ENCODE assay signal across 8 cellular contexts in genomic region chr11:124069429-124070401, GRCh38. TPM values are rescaled to one million over a fixed set of nuclear protein-coding genes. Genes with fewer than 3 reads are reported as not detected.
DNase-seq lines count a peak whose midpoint lies in the region; ATAC-seq and TF ChIP-seq lines count a peak whose summit lies in the region.

No MANE protein-coding gene starts in this region.

- H3K9me2 ChIP-seq in OCI-LY7 (ENCODE audit: insufficient read depth, low read length): no peaks in the 10 kb centered on the region

- CTCF ChIA-PET in OCI-LY7 (lab: Charles Lee; ENCODE audit: unreplicated experiment): interaction anchor here (0.8 kb wide), 1 partner anchor 125 kb away, joined by 4 read pairs; no protein-coding TSS in a partner anchor

- no peak overlapping the region for H3K27ac Mint-ChIP-seq in activated naive CD8-positive, alpha-beta T cell treated with anti-CD3 and anti-CD28 coated beads, Interleukin-2, amount 50 U/mL, for 24 hours

- TF ChIP-seq CTCF in OCI-LY7 (conservative IDR thresholded peaks at IDR 0.05; ENCODE audit: low read length): peak; percentile 81

- H3K9me3 Mint-ChIP-seq in activated naive CD8-positive, alpha-beta T cell treated with anti-CD3 and anti-CD28 coated beads, Interleukin-2, amount 50 U/mL, for 24 hours: no peaks in the 10 kb centered on the region

- H3K4me2 ChIP-seq in OCI-LY7 (ENCODE audit: low read length): peak overlapping the region; percentile 54

- H3K9me3 ChIP-seq in OCI-LY7 (ENCODE audit: low read length) (no peaks in the 10 kb centered on the region), iPS DF 6.9 (ENCODE audit: control insufficient read depth, insufficient read depth, low read length) (no peaks in the 10 kb centered on the region)

- intact Hi-C loops in OCI-LY7 (cut with micrococcal nuclease; ENCODE audit: unreplicated experiment): loop anchor here (2.0 to 5.0 kb wide), 3 partner anchors 329 to 518 kb away; partner anchors contain the start of gene ZNF202

- H3K27me3 Mint-ChIP-seq in activated naive CD8-positive, alpha-beta T cell treated with anti-CD3 and anti-CD28 coated beads, Interleukin-2, amount 50 U/mL, for 24 hours: peaks cover 49% of the 10 kb centered on the region

- no peaks in the 10 kb centered on the region for H4K20me1 ChIP-seq in OCI-LY7 (ENCODE audit: insufficient read depth, low read length)

- H3K36me3 ChIP-seq in OCI-LY7 (ENCODE audit: insufficient read depth, low read length): no peaks in the 10 kb centered on the region
- H3K36me3 ChIP-seq in iPS DF 6.9 (ENCODE audit: control insufficient read depth, insufficient read depth, low read length): no peaks in the 10 kb centered on the region

- peak; percentile 30 for DNase-seq in DMS114 treated with DMSO at 0.1 percent for 48 hours (lab: John Stamatoyannopoulos, UW; ENCODE audit: unreplicated experiment)
- DNase-seq in OCI-LY7 (ENCODE audit: low spot score): peak; percentile 72
- DNase-seq in activated naive CD8-positive, alpha-beta T cell treated with anti-CD3 and anti-CD28 coated beads, Interleukin-2, amount 50 U/mL, for 24 hours: peak; percentile 55
- peak; percentile 37 for DNase-seq in iPS DF 6.9 (ENCODE audit: low read depth, low spot score)
- peak; percentile 11 to 26 for DNase-seq in stimulated activated CD4-positive, alpha-beta T cell treated with anti-CD3 and anti-CD28 coated beads, Interleukin-15, amount 100 ng/mL, for 48 hours (ENCODE audit: low read depth in 2 of 2)
- DNase-seq in cerebellum (ENCODE audit: low spot score): no peak

- POLR2A ChIA-PET in OCI-LY7 (lab: Charles Lee): interaction anchor here (0.6 to 1.5 kb wide), 5 partner anchors 13 to 212 kb away, joined by 3 to 5 read pairs (median 3); partner anchors contain the start of gene OR10G7

- H3K4me1 ChIP-seq in OCI-LY7 (ENCODE audit: insufficient read depth, low read length, poor library complexity, severe bottlenecking) (peaks cover 21% of the 10 kb centered on the region), iPS DF 6.9 (ENCODE audit: control insufficient read depth, insufficient read depth, low read length) (no peaks in the 10 kb centered on the region)

- no CpG with 5 or more reads among the region's 28 CpGs for WGBS in iPS DF 6.9 (ENCODE audit: insufficient coverage, insufficient read length)

- no peaks in the 10 kb centered on the region for H3K27me3 ChIP-seq in iPS DF 6.9 (ENCODE audit: control insufficient read depth, insufficient read depth, low read length)

- peak overlapping the region; percentile 45 for H3K4me3 Mint-ChIP-seq in activated naive CD8-positive, alpha-beta T cell treated with anti-CD3 and anti-CD28 coated beads, Interleukin-2, amount 50 U/mL, for 24 hours

- peaks cover 28% of the 10 kb centered on the region for H3K4me1 Mint-ChIP-seq in activated naive CD8-positive, alpha-beta T cell treated with anti-CD3 and anti-CD28 coated beads, Interleukin-2, amount 50 U/mL, for 24 hours

- H3K27ac ChIP-seq in OCI-LY7 (ENCODE audit: low read depth, low read length, poor library complexity, severe bottlenecking): no peak overlapping the region
- no peak overlapping the region for H3K27ac ChIP-seq in iPS DF 6.9 (ENCODE audit: low read length)

- peak; percentile 68 for ATAC-seq in GM19452 (IDR thresholded peaks at IDR 0.05; ENCODE audit: unreplicated experiment)
- peak; percentile 57 for ATAC-seq in HG03442 (IDR thresholded peaks at IDR 0.05; ENCODE audit: unreplicated experiment)
- peak; percentile 87 for ATAC-seq in activated naive CD8-positive, alpha-beta T cell treated with anti-CD3 and anti-CD28 coated beads, Interleukin-2, amount 50 U/mL, for 24 hours

- H3K79me2 ChIP-seq in OCI-LY7 (ENCODE audit: insufficient read depth, low read depth, low read length): no peaks in the 10 kb centered on the region

- H3K36me3 Mint-ChIP-seq in activated naive CD8-positive, alpha-beta T cell treated with anti-CD3 and anti-CD28 coated beads, Interleukin-2, amount 50 U/mL, for 24 hours (ENCODE audit: low read depth): no peaks in the 10 kb centered on the region

- BruUV-seq in OCI-LY7 (replicated peaks; lab: Mats Ljungman, UMichigan): no TSS peak

- H3K4me3 ChIP-seq in OCI-LY7 (ENCODE audit: low read depth, low read length, poor library complexity, severe bottlenecking) (no peak overlapping the region), iPS DF 6.9 (ENCODE audit: low read length) (no peak overlapping the region)

- H2AFZ ChIP-seq in OCI-LY7 (ENCODE audit: low read length): peak overlapping the region; percentile 73; the same call in 1 of the 2 replicates

RNA-seq across cellular contexts. Expression of gene OR10G7, which starts 28.6 kb away (rescaled TPM):
- total RNA-seq in OCI-LY7 (2014; rRNA removed; shearing (Covaris generic)): not detected in 2 replicates
- total RNA-seq in OCI-LY7 (2022) (not detected in 2 replicates), cerebellum (not detected)

RNA-seq across cellular contexts. Expression of gene OR10G8, which starts 43.1 kb away (rescaled TPM):
- not detected in 2 replicates for total RNA-seq in OCI-LY7 (2014; rRNA removed; shearing (Covaris generic))
- total RNA-seq in OCI-LY7 (2022) (not detected in 2 replicates), cerebellum (not detected)

RNA-seq across cellular contexts. Expression of gene VWA5A, which starts 45.5 kb away (rescaled TPM):
- 0.38 and 0.44 TPM in 2 replicates for total RNA-seq in OCI-LY7 (2014; rRNA removed; shearing (Covaris generic))
- total RNA-seq in OCI-LY7 (2022) (1.8 and 2.1 TPM in 2 replicates), cerebellum (13.9 TPM)

RNA-seq across cellular contexts. Expression of gene OR10G9, which starts 46.9 kb away (rescaled TPM):
- not detected in 2 replicates for total RNA-seq in OCI-LY7 (2014; rRNA removed; shearing (Covaris generic))
- total RNA-seq in OCI-LY7 (2022) (not detected in 2 replicates), cerebellum (not detected)

RNA-seq across cellular contexts. Expression of gene OR10G4, which starts 56.9 kb away (rescaled TPM):
- total RNA-seq in OCI-LY7 (2014; rRNA removed; shearing (Covaris generic)): not detected in 2 replicates
- not detected in 2 replicates for total RNA-seq in OCI-LY7 (2022)
- total RNA-seq in cerebellum: 0.18 TPM
